ENCODE assay signal across 8 cellular contexts in the genomic region with DNA sequence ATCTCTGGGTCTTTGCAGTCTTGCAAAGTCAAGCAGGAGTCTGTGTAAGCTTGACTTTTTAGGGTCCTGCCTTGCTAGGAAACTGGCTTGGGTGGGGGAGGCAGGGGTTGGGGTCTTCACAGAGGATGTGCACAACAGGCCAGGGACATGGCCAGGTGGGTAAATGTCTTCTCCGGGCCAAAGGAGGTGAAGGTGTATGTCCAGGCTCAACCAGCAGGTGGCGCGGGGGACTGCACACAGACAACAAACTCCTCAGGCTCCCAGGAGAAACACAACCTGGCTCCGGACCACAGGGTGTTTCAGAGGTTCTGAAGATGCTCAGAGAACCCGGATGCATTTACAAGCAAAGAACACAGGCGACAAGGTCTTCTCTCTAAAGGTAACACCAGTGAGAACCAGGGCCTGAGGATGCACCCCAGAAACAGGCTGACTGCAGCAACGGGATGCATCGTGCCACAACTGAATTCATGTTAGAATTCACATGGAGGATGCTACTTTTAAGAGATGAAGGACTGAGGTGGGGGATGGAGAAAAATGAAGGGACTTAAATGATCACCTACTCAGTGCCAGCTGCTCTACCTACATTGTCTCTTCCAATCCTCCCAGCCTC. TPM values are rescaled to one million over a fixed set of nuclear protein-coding genes. Genes with fewer than 3 reads are reported as not detected.
DNase-seq lines count a peak whose midpoint lies in the region; ATAC-seq and TF ChIP-seq lines count a peak whose summit lies in the region.

No MANE protein-coding gene starts in this region.

- H3K4me1 ChIP-seq in adipocyte (ENCODE audit: control insufficient read depth, insufficient read depth, low read length), result peaks cover 29% of the 10 kb centered on the region

- H3K27me3 ChIP-seq in adipocyte (replicated peaks; ENCODE audit: control insufficient read depth, insufficient read depth, low read length), result peaks cover 25% of the 10 kb centered on the region

- peak; percentile 84 for TF ChIP-seq CTCF in HFF-Myc (IDR thresholded peaks at IDR 0.05; ENCODE audit: low read depth, low read length, missing control alignments)

- DNase-seq in CD1c-positive myeloid dendritic cell (ENCODE audit: extremely low spot score) (peak; percentile 56), HFF-Myc (ENCODE audit: extremely low read depth, low read depth) (no peak), SK-MEL-5 (ENCODE audit: low read depth, low spot score) (peak; percentile 66), adipocyte (ENCODE audit: low read depth) (peak; percentile 55), iPS-NIHi11 (ENCODE audit: low spot score) (peak; percentile 86)
- DNase-seq in stimulated activated CD4-positive, alpha-beta T cell treated with anti-CD3 and anti-CD28 coated beads, Interleukin-4, amount 100 ng/mL, for 1 hour, result peak; percentile 62

- ATAC-seq in GM18498 (IDR thresholded peaks at IDR 0.05; ENCODE audit: unreplicated experiment) (no peak), GM21786 (IDR thresholded peaks at IDR 0.05; ENCODE audit: unreplicated experiment) (no peak)

- no peaks in the 10 kb centered on the region for H3K9me3 ChIP-seq in adipocyte (ENCODE audit: control insufficient read depth, low read length)

- in situ Hi-C loops in SK-MEL-5 (cut with HindIII; ENCODE audit: low pct_unique_long_range_greater_than_20kb, low sequenced_read_pairs), result no loop called here

- no peak overlapping the region for H3K9ac ChIP-seq in adipocyte (ENCODE audit: low read length)

- H3K36me3 ChIP-seq in adipocyte (ENCODE audit: control insufficient read depth, insufficient read depth, low read length, severe bottlenecking), result no peaks in the 10 kb centered on the region

- H3K4me3 ChIP-seq in HFF-Myc (replicated peaks; ENCODE audit: low read depth, low read length) (no peak overlapping the region), adipocyte (ENCODE audit: low read length) (no peak overlapping the region)

RNA-seq across cellular contexts. Expression of gene PLEKHG3, which starts 56.0 kb away (rescaled TPM):
- 28.4 and 31.2 TPM in 2 replicates for total RNA-seq in SK-MEL-5 (2014; rRNA removed; shearing (Covaris generic))
- 46.4 and 58.0 TPM in 2 replicates for polyA plus RNA-seq in SK-MEL-5 (2015; cell fraction: cytosol; rRNA removed)
- polyA plus RNA-seq in SK-MEL-5 (2015; cell fraction: nucleus; rRNA removed), result 126 and 148 TPM in 2 replicates
